In the genomic region with DNA sequence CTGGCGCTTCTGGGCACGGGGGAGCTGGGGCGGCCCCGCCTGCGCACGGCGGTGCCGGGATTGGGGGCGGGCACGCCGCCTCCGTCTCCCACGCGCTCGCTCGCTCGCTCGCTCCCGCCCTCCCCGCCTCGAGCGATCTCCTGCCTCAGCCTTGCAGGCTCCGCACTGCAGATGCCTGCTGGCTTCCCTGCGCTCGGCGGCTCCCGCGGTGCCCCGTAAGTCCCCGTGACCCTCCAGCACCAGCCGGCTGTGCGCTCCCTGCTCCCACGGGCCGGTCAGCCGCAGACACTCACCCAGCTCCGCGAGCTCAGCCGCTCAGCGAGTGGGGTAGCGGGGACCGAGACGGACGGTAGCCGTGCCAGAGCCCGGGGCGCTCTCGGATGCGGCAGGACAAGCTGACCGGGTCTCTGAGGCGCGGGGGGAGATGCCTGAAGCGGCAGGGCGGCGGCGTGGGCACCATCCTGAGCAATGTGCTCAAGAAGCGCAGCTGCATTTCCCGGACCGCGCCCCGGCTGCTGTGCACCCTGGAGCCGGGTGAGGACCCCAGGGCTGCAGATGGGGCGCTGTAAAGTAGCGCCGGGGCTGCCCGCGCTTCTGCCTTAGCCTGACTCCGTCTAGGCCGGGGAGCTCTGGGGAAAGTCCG, we compare ENCODE assay signal across 7 cellular contexts. TPM values are rescaled to one million over a fixed set of nuclear protein-coding genes. Genes with fewer than 3 reads are reported as not detected.
DNase-seq lines count a peak whose midpoint lies in the region; ATAC-seq, FAIRE-seq and TF ChIP-seq lines count a peak whose summit lies in the region.

TSS of gene TBC1D30 (plus strand) at position 148 of the 643 bp plus-strand sequence. CDS start at position 381, 233 bp downstream.

- peak within 1 kb of the TSS; percentile 14 for H3K4me3 ChIP-seq in bronchial epithelial cell (ENCODE audit: low read depth, low read length)
- H3K4me3 ChIP-seq in keratinocyte (ENCODE audit: control insufficient read depth in 2 of 3, extremely low read depth in 1 of 3, insufficient read depth in 2 of 3, low read depth in 1 of 3, low read length in 3 of 3) = peak within 1 kb of the TSS; percentile 12 to 50 (median 17)
- peak within 1 kb of the TSS; percentile 24 to 69 (median 48) for H3K4me3 ChIP-seq in spleen

- no peaks in the 10 kb centered on the region for H3K79me2 ChIP-seq in keratinocyte (ENCODE audit: control insufficient read depth, insufficient read depth, low read length)

- peaks cover 3% of the 10 kb centered on the region for H3K4me1 ChIP-seq in keratinocyte (ENCODE audit: control insufficient read depth, extremely low read depth, insufficient read depth, low read length)
- H3K4me1 ChIP-seq in spleen = peaks cover 20 to 29% (median 28%) of the 10 kb centered on the region in 6 donors

- H3K27ac ChIP-seq in keratinocyte (ENCODE audit: control insufficient read depth, insufficient read depth, low read length) (no peak within 1 kb of the TSS), spleen (no peak within 1 kb of the TSS)

- H3K36me3 ChIP-seq in bronchial epithelial cell (ENCODE audit: control insufficient read depth, insufficient read depth, low read length) = no peaks in the 10 kb centered on the region
- H3K36me3 ChIP-seq in keratinocyte (ENCODE audit: control insufficient read depth in 2 of 2, extremely low read depth in 1 of 2, insufficient read depth in 2 of 2, low read length in 2 of 2) = no peaks in the 10 kb centered on the region
- H3K36me3 ChIP-seq in spleen = no peaks in the 10 kb centered on the region

- WGBS in spleen, 5 donors = 1 to 6% (median 1%) methylated on average over 9 to 69 of the region's 69 CpGs

- DNase-seq in HuH-7.5 (ENCODE audit: low spot score) = peak; percentile 33
- no peak for DNase-seq in bronchial epithelial cell (ENCODE audit: low read depth)
- no peak for DNase-seq in keratinocyte (ENCODE audit: low read depth, low spot score)
- no peak for DNase-seq in spleen

- no peak for TF ChIP-seq POLR2A in spleen (IDR thresholded peaks at IDR 0.05)

- no peak within 1 kb of the TSS for H3K9ac ChIP-seq in keratinocyte (ENCODE audit: control insufficient read depth, extremely low read depth, insufficient read depth, low read length)

- H3K9me1 ChIP-seq in keratinocyte (ENCODE audit: control insufficient read depth, extremely low read depth, insufficient read depth, low read length) = no peaks in the 10 kb centered on the region

- FAIRE-seq in bronchial epithelial cell (lab: Jason Lieb, UNC) (no peak), keratinocyte (lab: Jason Lieb, UNC) (no peak)

- intact Hi-C loops in spleen (cut with DNase I; ENCODE audit: low total_unique reads) = no loop called here

- H3K27me3 ChIP-seq in bronchial epithelial cell (ENCODE audit: control insufficient read depth, insufficient read depth, low read length) (peaks cover 19% of the 10 kb centered on the region), keratinocyte (ENCODE audit: control insufficient read depth, extremely low read depth, insufficient read depth, low read length) (peaks cover 43% of the 10 kb centered on the region), spleen (replicated peaks in 1 of 7) (peaks cover 5 to 75% (median 42%) of the 10 kb centered on the region in 7 donors)

- no peaks in the 10 kb centered on the region for H3K9me3 ChIP-seq in keratinocyte (ENCODE audit: control insufficient read depth, low read depth, low read length)
- H3K9me3 ChIP-seq in spleen = peaks cover 0 to 15% (median 3%) of the 10 kb centered on the region in 8 donors

- H2AFZ ChIP-seq in keratinocyte (ENCODE audit: control insufficient read depth, low read length) = peak within 1 kb of the TSS; percentile 32

- TF ChIP-seq CTCF in bronchial epithelial cell (IDR thresholded peaks at IDR 0.05; ENCODE audit: insufficient read depth, low read length, severe bottlenecking) (no peak), keratinocyte (optimal IDR thresholded peaks at IDR 0.05 in 1 of 3, IDR thresholded peaks at IDR 0.05 in 1 of 3, conservative IDR thresholded peaks at IDR 0.05 in 1 of 3; ENCODE audit: extremely low read depth in 1 of 3, insufficient read depth in 2 of 3, low read length in 3 of 3) (no peak), spleen (IDR thresholded peaks at IDR 0.05 in 8 of 11, conservative IDR thresholded peaks at IDR 0.05 in 3 of 11) (no peak)

- ATAC-seq in GM19035 (IDR thresholded peaks at IDR 0.05; ENCODE audit: unreplicated experiment) (peak; percentile 56), SK-N-SH treated with all-trans-retinoic acid at 6 μM for 48 hours (peak; percentile 82), HG02571 (IDR thresholded peaks at IDR 0.05; ENCODE audit: unreplicated experiment) (no peak)

- dilution Hi-C loops in keratinocyte (cut with MboI; ENCODE audit: extremely low pct_ligation_motif_present, low sequenced_read_pairs) = no loop called here

- H4K20me1 ChIP-seq in keratinocyte (ENCODE audit: control insufficient read depth, extremely low read depth, insufficient read depth, low read length) = peaks cover 6% of the 10 kb centered on the region

- peak within 1 kb of the TSS; percentile 68 for H3K4me2 ChIP-seq in keratinocyte (ENCODE audit: control insufficient read depth, extremely low read depth, insufficient read depth, low read depth, low read length)

TF ChIP-seq in SK-N-SH treated with all-trans-retinoic acid at 6 μM for 48 hours, 23 proteins besides CTCF, POLR2A, EP300 and RAD21:
- TF ChIP-seq ZC3H10 (CRISPR knock-in tag; IDR thresholded peaks at IDR 0.05) (no peak), ZNF8 (CRISPR knock-in tag; IDR thresholded peaks at IDR 0.05) (no peak), CSDC2 (CRISPR knock-in tag; IDR thresholded peaks at IDR 0.05) (no peak)

RNA-seq across cellular contexts. Expression of gene TBC1D30, which starts in this region (rescaled TPM):
- total RNA-seq in bronchial epithelial cell = 2.6 and 4.2 TPM in 2 replicates
- polyA plus RNA-seq in keratinocyte = 0.41 to 0.54 TPM (median 0.50 TPM) in 3 replicates
- 1.1 TPM for polyA plus RNA-seq in keratinocyte (2011; ENCODE audit: low read depth)
- polyA plus RNA-seq in keratinocyte (2011; cell fraction: cytosol; rRNA removed) = 0.42 and 0.55 TPM in 2 replicates
- 0.56 and 0.69 TPM in 2 replicates for polyA plus RNA-seq in keratinocyte (2011; cell fraction: nucleus; rRNA removed)
- polyA plus RNA-seq in keratinocyte (2012; ENCODE audit: low replicate concordance) = 0.47 and 0.58 TPM in 2 replicates
- 1.0 to 1.6 TPM in 2 of 3 replicates, not detected in the other for polyA minus RNA-seq in keratinocyte
- 0.38 TPM for polyA minus RNA-seq in keratinocyte (2011; cell fraction: cytosol; rRNA and poly(A)+ RNA removed)
- polyA minus RNA-seq in keratinocyte (2011; cell fraction: nucleus; rRNA and poly(A)+ RNA removed) = 0.74 and 1.2 TPM in 2 replicates
- total RNA-seq in spleen = 10 to 100 TPM in 1 of 7 donors, 1 to 10 TPM in 6; 6.8 to 15.7 (median 8.5) TPM
- polyA plus RNA-seq in spleen = 1 to 10 TPM; 1.3 to 1.6 (median 1.5) TPM
